8 cellular contexts compared by ENCODE assay signal in the genomic region with DNA sequence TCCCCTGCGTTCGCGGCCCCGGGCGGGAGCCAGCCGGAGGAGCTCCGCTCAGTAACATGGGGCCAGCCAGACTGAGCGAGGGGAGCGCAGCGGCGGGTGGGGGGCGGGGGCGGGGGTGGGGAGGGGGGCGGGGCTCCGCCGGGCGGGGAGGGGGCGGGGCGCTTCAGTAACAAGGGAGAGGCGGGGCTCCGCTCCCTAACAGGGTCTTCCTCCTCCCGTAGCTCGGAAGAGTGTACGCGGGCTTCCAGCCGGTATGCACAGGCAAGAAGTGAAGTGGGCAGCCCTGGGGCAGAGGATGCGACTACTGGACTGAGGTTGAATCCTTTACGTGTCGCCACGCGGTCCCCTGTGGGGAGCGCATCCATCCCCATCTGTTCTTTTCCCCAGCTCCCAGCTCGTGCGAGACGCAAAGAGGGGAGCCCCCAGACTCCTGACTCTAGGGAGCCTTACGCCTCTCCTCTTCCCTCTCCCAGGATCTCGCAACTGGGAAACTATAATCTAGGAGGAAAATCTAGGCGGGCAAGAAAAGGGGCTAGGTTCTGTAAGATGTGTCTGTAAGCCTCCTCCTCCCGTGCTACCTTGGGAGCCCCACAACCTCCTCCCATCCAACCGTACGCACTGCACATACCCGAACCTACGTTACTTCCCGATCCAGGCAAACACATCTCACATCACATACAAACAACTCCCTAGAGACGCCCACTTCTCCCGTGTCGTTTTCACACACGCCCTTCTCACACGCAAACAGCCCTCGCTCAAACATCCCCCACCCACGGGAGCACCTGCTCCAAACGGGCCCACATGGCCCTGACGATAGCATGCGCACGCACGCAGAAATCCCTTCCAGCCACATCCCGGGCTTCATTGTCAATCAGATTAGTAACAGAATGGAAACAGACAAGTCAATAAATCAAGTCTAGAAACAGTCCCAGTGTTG. TPM values are rescaled to one million over a fixed set of nuclear protein-coding genes. Genes with fewer than 3 reads are reported as not detected.
DNase-seq lines count a peak whose midpoint lies in the region; ATAC-seq and TF ChIP-seq lines count a peak whose summit lies in the region.

A gene with protein sequence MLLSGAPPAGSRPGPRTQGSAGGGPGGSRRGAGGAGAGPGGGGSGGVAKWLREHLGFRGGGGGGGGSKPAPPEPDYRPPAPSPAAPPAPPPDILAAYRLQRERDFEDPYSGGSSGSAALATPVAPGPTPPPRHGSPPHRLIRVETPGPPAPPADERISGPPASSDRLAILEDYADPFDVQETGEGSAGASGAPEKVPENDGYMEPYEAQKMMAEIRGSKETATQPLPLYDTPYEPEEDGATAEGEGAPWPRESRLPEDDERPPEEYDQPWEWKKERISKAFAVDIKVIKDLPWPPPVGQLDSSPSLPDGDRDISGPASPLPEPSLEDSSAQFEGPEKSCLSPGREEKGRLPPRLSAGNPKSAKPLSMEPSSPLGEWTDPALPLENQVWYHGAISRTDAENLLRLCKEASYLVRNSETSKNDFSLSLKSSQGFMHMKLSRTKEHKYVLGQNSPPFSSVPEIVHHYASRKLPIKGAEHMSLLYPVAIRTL (minus strand): TSS at position 73 of the 937 bp plus-strand sequence. CDS start 15 bp downstream, at position 58.

- H3K27ac ChIP-seq in body of pancreas = peak within 1 kb of the TSS in 1 of 4 donors; percentile 13

- H2AFZ ChIP-seq in Loucy (ENCODE audit: low read length) = peak within 1 kb of the TSS; percentile 92

- H3K9ac ChIP-seq in Loucy (ENCODE audit: low read depth, low read length, poor library complexity, severe bottlenecking) = peak within 1 kb of the TSS; percentile 85

- no peaks in the 10 kb centered on the region for H3K9me2 ChIP-seq in Loucy (replicated peaks; ENCODE audit: low read depth, low read length)

- H4K20me1 ChIP-seq in Loucy (ENCODE audit: insufficient read depth, low read length, poor library complexity, severe bottlenecking) = peaks cover 28% of the 10 kb centered on the region

- peak; percentile 55 for ATAC-seq in body of pancreas
- ATAC-seq in GM21447 (IDR thresholded peaks at IDR 0.05; ENCODE audit: unreplicated experiment) = no peak
- ATAC-seq in HG02973 (IDR thresholded peaks at IDR 0.05; ENCODE audit: unreplicated experiment) = no peak

- peak within 1 kb of the TSS in 5 of 6 donors; percentile 37 to 81 (median 57) for H3K27ac Mint-ChIP-seq in immature natural killer cell

- no peaks in the 10 kb centered on the region for H3K36me3 ChIP-seq in Loucy (ENCODE audit: insufficient read depth, low read length)
- H3K36me3 ChIP-seq in body of pancreas (replicated peaks in 1 of 2; ENCODE audit: insufficient read depth in 1 of 2, low read depth in 2 of 2) = no peaks in the 10 kb centered on the region

- peak within 1 kb of the TSS; percentile 79 to 95 (median 89) for H3K4me3 Mint-ChIP-seq in immature natural killer cell

- peaks cover 9 to 17% (median 12%) of the 10 kb centered on the region in 3 donors for H3K27me3 Mint-ChIP-seq in immature natural killer cell (ENCODE audit: low read depth in 3 of 3)

- H3K4me3 ChIP-seq in Loucy (ENCODE audit: low read length, poor library complexity, severe bottlenecking) = peak within 1 kb of the TSS; percentile 88
- H3K4me3 ChIP-seq in body of pancreas = peak within 1 kb of the TSS in 1 of 2 donors; percentile 2

- H3K36me3 Mint-ChIP-seq in immature natural killer cell = peaks cover 0 to 10% (median 7%) of the 10 kb centered on the region in 3 donors

- H3K79me2 ChIP-seq in Loucy (ENCODE audit: insufficient read depth, low read length) = peaks cover 53% of the 10 kb centered on the region

- H3K27me3 ChIP-seq in Loucy (ENCODE audit: insufficient read depth, low read length, poor library complexity, severe bottlenecking) (no peaks in the 10 kb centered on the region), body of pancreas (no peaks in the 10 kb centered on the region)

- WGBS in body of pancreas, 2 donors = 1 to 2% methylated on average over 32 to 57 of the region's 57 CpGs

- peaks cover 13 to 16% of the 10 kb centered on the region in 2 donors for H3K4me1 Mint-ChIP-seq in immature natural killer cell

- no peak for TF ChIP-seq CTCF in GM10266 (IDR thresholded peaks at IDR 0.05; ENCODE audit: control insufficient read depth, insufficient read depth, low read depth, missing control alignments)
- TF ChIP-seq CTCF in Loucy (conservative IDR thresholded peaks at IDR 0.05; ENCODE audit: low read length) = no peak
- no peak for TF ChIP-seq CTCF in body of pancreas (IDR thresholded peaks at IDR 0.05)

- H3K4me1 ChIP-seq in Loucy (ENCODE audit: insufficient read depth, low read length, poor library complexity, severe bottlenecking) = peaks cover 42% of the 10 kb centered on the region
- H3K4me1 ChIP-seq in body of pancreas = peaks cover 15% of the 10 kb centered on the region

- H3K9me3 Mint-ChIP-seq in immature natural killer cell = no peaks in the 10 kb centered on the region

- intact Hi-C loops in body of pancreas (cut with DNase I) = no loop called here

- peak in 1 of 3 donors; percentile 14 for TF ChIP-seq POLR2A in body of pancreas (IDR thresholded peaks at IDR 0.05)

- peak within 1 kb of the TSS; percentile 99 for H3K4me2 ChIP-seq in Loucy (ENCODE audit: low read depth, low read length, poor library complexity, severe bottlenecking)

- DNase-seq in GM10266 (ENCODE audit: extremely low spot score) = peak; percentile 89
- peak; percentile 44 for DNase-seq in T-helper 22 cell (ENCODE audit: low read depth)
- DNase-seq in body of pancreas = peak in 3 of 4 donors; percentile 44 to 64 (median 61)
- peak; percentile 12 to 28 (median 22) for DNase-seq in immature natural killer cell
- peak; percentile 73 for DNase-seq in stimulated activated CD4-positive, alpha-beta T cell treated with anti-CD3 and anti-CD28 coated beads, Interleukin-12 subunit alpha, Interleukin-12 subunit beta, amount 100 ng/mL, for 4 hours

- no peaks in the 10 kb centered on the region for H3F3A ChIP-seq in Loucy (ENCODE audit: low read depth)

- H3K9me3 ChIP-seq in Loucy (ENCODE audit: insufficient read depth, low read depth, low read length) (no peaks in the 10 kb centered on the region), body of pancreas (no peaks in the 10 kb centered on the region)

RNA-seq across cellular contexts. Expression of the gene that starts here (rescaled TPM):
- total RNA-seq in body of pancreas = 1 to 10 TPM; 2.0 to 2.9 TPM
- 1 to 10 TPM in 2 of 3 donors, under 1 TPM in 1; 0.76 to 2.0 (median 1.9) TPM for polyA plus RNA-seq in immature natural killer cell

Comparison
In these comparisons a context has a peak if more than half of its experiments do, and no peak if none do; other contexts are left out.
1. DNase-seq: peak in every context shown above with its lines; median percentile 89 in GM10266; 73 in stimulated activated CD4-positive, alpha-beta T cell treated with anti-CD3 and anti-CD28 coated beads, Interleukin-12 subunit alpha, Interleukin-12 subunit beta, amount 100 ng/mL, for 4 hours; 61 in body of pancreas; 44 in T-helper 22 cell; 22 in immature natural killer cell.